10 cellular contexts compared by ENCODE assay signal in the genomic region with DNA sequence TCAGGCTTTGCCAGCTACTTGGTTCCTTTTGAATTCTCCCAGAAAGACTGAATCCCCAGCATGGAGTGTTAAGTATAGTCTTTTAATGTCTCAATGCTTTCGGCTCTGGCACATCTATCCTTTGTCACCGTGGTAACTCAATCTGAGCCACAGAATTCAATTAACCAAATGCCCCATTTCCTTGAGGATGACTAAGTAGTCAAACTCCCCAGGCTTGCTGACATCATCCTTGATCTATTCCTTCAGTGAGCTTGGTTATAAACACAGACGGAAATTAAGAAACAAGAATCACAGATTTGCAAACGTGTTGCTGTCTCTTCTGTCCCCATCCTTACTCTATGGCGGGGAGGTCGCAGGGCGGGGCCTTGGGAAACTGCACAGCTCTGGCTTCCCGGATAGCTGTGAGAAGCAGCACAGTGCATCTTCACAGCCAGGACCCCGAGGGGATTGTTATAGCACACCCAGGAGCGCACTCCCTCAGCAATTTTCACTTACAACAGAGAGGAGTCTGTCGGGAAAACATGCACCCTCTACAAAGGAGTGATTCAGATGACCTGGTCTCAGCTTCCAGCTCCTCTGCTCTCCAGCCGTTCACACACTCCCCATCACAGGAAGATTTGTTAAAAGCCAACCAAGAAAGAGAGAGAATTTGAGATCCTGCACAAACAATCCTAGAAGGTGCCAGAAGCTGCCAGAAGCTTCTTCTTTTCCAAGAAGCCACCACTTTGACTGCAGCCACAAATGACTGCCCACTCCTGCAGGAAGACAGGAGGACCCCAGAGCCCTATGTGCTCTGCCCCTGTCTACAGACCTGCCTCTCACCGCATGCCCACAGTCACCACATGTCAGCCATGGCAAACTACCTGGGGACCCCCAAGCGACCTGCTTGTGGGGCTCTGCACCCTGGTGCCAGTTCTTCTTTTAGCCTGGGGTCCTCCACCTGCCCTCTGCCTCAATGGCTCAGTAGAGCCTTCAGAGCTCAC. TPM values are rescaled to one million over a fixed set of nuclear protein-coding genes. Genes with fewer than 3 reads are reported as not detected.
A peak's percentile ranks its signal among the peaks of the same experiment; 100 is the strongest.
DNase-seq lines count a peak whose midpoint lies in the region; ATAC-seq, FAIRE-seq and TF ChIP-seq lines count a peak whose summit lies in the region.
"Had no signal": no experiment of that assay in that cellular context is flagged by ENCODE, and none has a peak within 500 bp of the region (broad histone marks: within the 10 kb centered on the region; RNA-seq: fewer than 3 reads in every experiment).

No MANE protein-coding gene starts in this region.

- peak overlapping the region; percentile 23 for H3K4me3 ChIP-seq in astrocyte of the spinal cord (ENCODE audit: low read depth, low read length)
- H3K4me3 ChIP-seq in CD8-positive, alpha-beta T cell (ENCODE audit: low read depth, low read length): no peak overlapping the region
- H3K4me3 ChIP-seq: thoracic aorta had no signal

- H3K9me3 Mint-ChIP-seq in CD8-positive, alpha-beta T cell: no peaks in the 10 kb centered on the region
- no peaks in the 10 kb centered on the region for H3K9me3 Mint-ChIP-seq in natural killer cell treated with Interleukin-12 subunit alpha and Interleukin-12 subunit beta and Interleukin-15 and Interleukin-18, amount 100 ng/mL, for 72 hours

- CTCF ChIA-PET in GM10248 (lab: Yijun Ruan, JAX): no interaction called here
- CTCF ChIA-PET in CD8-positive, alpha-beta T cell (lab: Charles Lee): no interaction called here

- no peak for ATAC-seq in CD8-positive, alpha-beta T cell
- ATAC-seq in natural killer cell treated with Interleukin-12 subunit alpha and Interleukin-12 subunit beta and Interleukin-15 and Interleukin-18, amount 100 ng/mL, for 72 hours: no peak

- H3K27me3 Mint-ChIP-seq in CD8-positive, alpha-beta T cell (ENCODE audit: low read depth): no peaks in the 10 kb centered on the region
- peaks cover 0 to 2% of the 10 kb centered on the region in 2 donors for H3K27me3 Mint-ChIP-seq in natural killer cell treated with Interleukin-12 subunit alpha and Interleukin-12 subunit beta and Interleukin-15 and Interleukin-18, amount 100 ng/mL, for 72 hours

- H3K4me1 Mint-ChIP-seq in CD8-positive, alpha-beta T cell (ENCODE audit: low read depth): peaks cover 2% of the 10 kb centered on the region
- peaks cover 5 to 13% of the 10 kb centered on the region in 2 donors for H3K4me1 Mint-ChIP-seq in natural killer cell treated with Interleukin-12 subunit alpha and Interleukin-12 subunit beta and Interleukin-15 and Interleukin-18, amount 100 ng/mL, for 72 hours (ENCODE audit: low read depth in 2 of 2)

- no peaks in the 10 kb centered on the region for H3K9me3 ChIP-seq in CD8-positive, alpha-beta T cell (ENCODE audit: low read length)
- H3K9me3 ChIP-seq: thoracic aorta had no signal

- intact Hi-C loops in CD8-positive, alpha-beta T cell (cut with DNase I, micrococcal nuclease): no loop called here

- POLR2A ChIA-PET in GM10248 (lab: Yijun Ruan, JAX): no interaction called here
- POLR2A ChIA-PET in CD8-positive, alpha-beta T cell (lab: Charles Lee): no interaction called here

- H3K4me3 Mint-ChIP-seq in CD8-positive, alpha-beta T cell: no peak overlapping the region
- H3K4me3 Mint-ChIP-seq in natural killer cell treated with Interleukin-12 subunit alpha and Interleukin-12 subunit beta and Interleukin-15 and Interleukin-18, amount 100 ng/mL, for 72 hours: no peak overlapping the region
- H3K4me3 Mint-ChIP-seq: mesothelial cell of epicardium had no signal

- H3K36me3 ChIP-seq in CD8-positive, alpha-beta T cell (ENCODE audit: insufficient read depth, low read length): no peaks in the 10 kb centered on the region
- H3K36me3 ChIP-seq: thoracic aorta had no signal

- TF ChIP-seq CTCF in astrocyte of the spinal cord (IDR thresholded peaks at IDR 0.05; ENCODE audit: low read depth, low read length): no peak
- TF ChIP-seq CTCF in GM10248 (IDR thresholded peaks at IDR 0.05; ENCODE audit: control extremely low read depth, extremely low read depth, low read depth, missing control alignments): no peak
- no peak for TF ChIP-seq CTCF in CD8-positive, alpha-beta T cell (IDR thresholded peaks at IDR 0.05)

- no peaks in the 10 kb centered on the region for H3K27me3 ChIP-seq in CD8-positive, alpha-beta T cell (ENCODE audit: insufficient read depth, low read length)

- no peaks in the 10 kb centered on the region for H3K36me3 Mint-ChIP-seq in CD8-positive, alpha-beta T cell
- H3K36me3 Mint-ChIP-seq in natural killer cell treated with Interleukin-12 subunit alpha and Interleukin-12 subunit beta and Interleukin-15 and Interleukin-18, amount 100 ng/mL, for 72 hours: no peaks in the 10 kb centered on the region
- H3K36me3 Mint-ChIP-seq: mesothelial cell of epicardium had no signal

- FAIRE-seq in islet of Langerhans (lab: Jason Lieb, UNC): peak; percentile 88

- in situ Hi-C loops in ACHN (cut with HindIII; ENCODE audit: low pct_ligation_motif_present, low pct_unique_long_range_greater_than_20kb, low sequenced_read_pairs): no loop called here
- in situ Hi-C loops in astrocyte of the spinal cord (cut with HindIII; ENCODE audit: low sequenced_read_pairs): no loop called here

- no peak overlapping the region for H3K27ac ChIP-seq in CD8-positive, alpha-beta T cell (ENCODE audit: low read depth, low read length)
- H3K27ac ChIP-seq: thoracic aorta had no signal

- peak; percentile 85 for DNase-seq in ACHN
- DNase-seq in HT1080 (ENCODE audit: low read depth): peak; percentile 97
- peak; percentile 93 for DNase-seq in astrocyte of the spinal cord (ENCODE audit: low read depth, low spot score)
- no peak for DNase-seq in NCI-H526 (lab: John Stamatoyannopoulos, UW)
- no peak for DNase-seq in GM10248 (ENCODE audit: extremely low spot score)
- no peak for DNase-seq in CD8-positive, alpha-beta T cell
- DNase-seq in natural killer cell treated with Interleukin-12 subunit alpha and Interleukin-12 subunit beta and Interleukin-15 and Interleukin-18, amount 100 ng/mL, for 72 hours (ENCODE audit: low spot score): no peak

- H3K27ac Mint-ChIP-seq in CD8-positive, alpha-beta T cell: no peak overlapping the region
- no peak overlapping the region for H3K27ac Mint-ChIP-seq in natural killer cell treated with Interleukin-12 subunit alpha and Interleukin-12 subunit beta and Interleukin-15 and Interleukin-18, amount 100 ng/mL, for 72 hours
- H3K27ac Mint-ChIP-seq: mesothelial cell of epicardium had no signal

- no peaks in the 10 kb centered on the region for H3K4me1 ChIP-seq in CD8-positive, alpha-beta T cell (ENCODE audit: insufficient read depth, low read length)

RNA-seq across cellular contexts. Expression of a gene that starts 44.9 kb away (rescaled TPM):
- total RNA-seq in HT1080 (2014; rRNA removed; shearing (Covaris generic)): 446 and 533 TPM in 2 replicates
- polyA plus RNA-seq in HT1080 (2015; cell fraction: cytosol; rRNA removed): 574 and 638 TPM in 2 replicates
- polyA plus RNA-seq in HT1080 (2015; cell fraction: nucleus; rRNA removed): 279 and 303 TPM in 2 replicates
- total RNA-seq in CD8-positive, alpha-beta T cell: 100 to 1,000 TPM; 115 to 123 TPM
- 100 to 1,000 TPM; 221 to 318 TPM for total RNA-seq in natural killer cell treated with Interleukin-12 subunit alpha and Interleukin-12 subunit beta and Interleukin-15 and Interleukin-18, amount 100 ng/mL, for 72 hours

Comparison
In these comparisons a context has a peak if more than half of its experiments do, and no peak if none do; other contexts are left out.
1. DNase-seq: peak in ACHN (single experiment), HT1080 (single experiment) and astrocyte of the spinal cord (single experiment); none in NCI-H526 (0 of 2), GM10248 (single experiment), CD8-positive, alpha-beta T cell (0 of 7) and natural killer cell treated with Interleukin-12 subunit alpha and Interleukin-12 subunit beta and Interleukin-15 and Interleukin-18, amount 100 ng/mL, for 72 hours (single experiment).